1 cellular context compared by ENCODE assay signal in the genomic region with DNA sequence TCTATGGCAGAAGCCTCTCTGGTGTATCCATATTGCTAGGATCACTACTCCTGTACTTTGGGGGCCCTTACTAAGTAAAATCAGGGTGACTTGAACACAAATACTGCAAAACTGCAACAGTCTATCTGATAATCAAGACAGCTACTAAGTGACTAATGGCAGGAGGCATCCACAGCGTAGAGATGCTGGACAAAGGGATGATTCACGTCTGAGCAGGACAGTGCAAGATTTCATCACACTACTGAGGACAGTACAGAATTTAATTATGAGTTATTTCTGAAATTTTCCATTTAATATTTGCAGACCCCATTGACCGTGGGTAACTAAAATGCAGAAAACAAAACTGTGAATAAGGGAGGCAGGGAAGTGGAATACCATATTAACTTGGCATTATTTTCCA.
TF ChIP-seq lines count a peak whose summit lies in the region.

No MANE protein-coding gene starts in this region.

TF ChIP-seq in SK-N-SH, 30 proteins besides CTCF, POLR2A, EP300 and RAD21 (continued from another document):
- TF ChIP-seq, protein P1, sequence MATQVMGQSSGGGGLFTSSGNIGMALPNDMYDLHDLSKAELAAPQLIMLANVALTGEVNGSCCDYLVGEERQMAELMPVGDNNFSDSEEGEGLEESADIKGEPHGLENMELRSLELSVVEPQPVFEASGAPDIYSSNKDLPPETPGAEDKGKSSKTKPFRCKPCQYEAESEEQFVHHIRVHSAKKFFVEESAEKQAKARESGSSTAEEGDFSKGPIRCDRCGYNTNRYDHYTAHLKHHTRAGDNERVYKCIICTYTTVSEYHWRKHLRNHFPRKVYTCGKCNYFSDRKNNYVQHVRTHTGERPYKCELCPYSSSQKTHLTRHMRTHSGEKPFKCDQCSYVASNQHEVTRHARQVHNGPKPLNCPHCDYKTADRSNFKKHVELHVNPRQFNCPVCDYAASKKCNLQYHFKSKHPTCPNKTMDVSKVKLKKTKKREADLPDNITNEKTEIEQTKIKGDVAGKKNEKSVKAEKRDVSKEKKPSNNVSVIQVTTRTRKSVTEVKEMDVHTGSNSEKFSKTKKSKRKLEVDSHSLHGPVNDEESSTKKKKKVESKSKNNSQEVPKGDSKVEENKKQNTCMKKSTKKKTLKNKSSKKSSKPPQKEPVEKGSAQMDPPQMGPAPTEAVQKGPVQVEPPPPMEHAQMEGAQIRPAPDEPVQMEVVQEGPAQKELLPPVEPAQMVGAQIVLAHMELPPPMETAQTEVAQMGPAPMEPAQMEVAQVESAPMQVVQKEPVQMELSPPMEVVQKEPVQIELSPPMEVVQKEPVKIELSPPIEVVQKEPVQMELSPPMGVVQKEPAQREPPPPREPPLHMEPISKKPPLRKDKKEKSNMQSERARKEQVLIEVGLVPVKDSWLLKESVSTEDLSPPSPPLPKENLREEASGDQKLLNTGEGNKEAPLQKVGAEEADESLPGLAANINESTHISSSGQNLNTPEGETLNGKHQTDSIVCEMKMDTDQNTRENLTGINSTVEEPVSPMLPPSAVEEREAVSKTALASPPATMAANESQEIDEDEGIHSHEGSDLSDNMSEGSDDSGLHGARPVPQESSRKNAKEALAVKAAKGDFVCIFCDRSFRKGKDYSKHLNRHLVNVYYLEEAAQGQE (IDR thresholded peaks at IDR 0.05; ENCODE audit: low read depth, low read length) = 0 out of 2 replicates have a peak, but pooled peaks have one; percentile 23
- TF ChIP-seq, protein P2, sequence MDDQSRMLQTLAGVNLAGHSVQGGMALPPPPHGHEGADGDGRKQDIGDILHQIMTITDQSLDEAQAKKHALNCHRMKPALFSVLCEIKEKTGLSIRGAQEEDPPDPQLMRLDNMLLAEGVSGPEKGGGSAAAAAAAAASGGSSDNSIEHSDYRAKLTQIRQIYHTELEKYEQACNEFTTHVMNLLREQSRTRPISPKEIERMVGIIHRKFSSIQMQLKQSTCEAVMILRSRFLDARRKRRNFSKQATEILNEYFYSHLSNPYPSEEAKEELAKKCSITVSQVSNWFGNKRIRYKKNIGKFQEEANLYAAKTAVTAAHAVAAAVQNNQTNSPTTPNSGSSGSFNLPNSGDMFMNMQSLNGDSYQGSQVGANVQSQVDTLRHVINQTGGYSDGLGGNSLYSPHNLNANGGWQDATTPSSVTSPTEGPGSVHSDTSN (IDR thresholded peaks at IDR 0.05) = peak; percentile 88
- TF ChIP-seq, protein P3, sequence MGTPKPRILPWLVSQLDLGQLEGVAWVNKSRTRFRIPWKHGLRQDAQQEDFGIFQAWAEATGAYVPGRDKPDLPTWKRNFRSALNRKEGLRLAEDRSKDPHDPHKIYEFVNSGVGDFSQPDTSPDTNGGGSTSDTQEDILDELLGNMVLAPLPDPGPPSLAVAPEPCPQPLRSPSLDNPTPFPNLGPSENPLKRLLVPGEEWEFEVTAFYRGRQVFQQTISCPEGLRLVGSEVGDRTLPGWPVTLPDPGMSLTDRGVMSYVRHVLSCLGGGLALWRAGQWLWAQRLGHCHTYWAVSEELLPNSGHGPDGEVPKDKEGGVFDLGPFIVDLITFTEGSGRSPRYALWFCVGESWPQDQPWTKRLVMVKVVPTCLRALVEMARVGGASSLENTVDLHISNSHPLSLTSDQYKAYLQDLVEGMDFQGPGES (IDR thresholded peaks at IDR 0.05; ENCODE audit: low read depth, low read length) = no peak
- no peak for TF ChIP-seq GABPA (IDR thresholded peaks at IDR 0.05; ENCODE audit: low read depth)
- TF ChIP-seq, protein P4, sequence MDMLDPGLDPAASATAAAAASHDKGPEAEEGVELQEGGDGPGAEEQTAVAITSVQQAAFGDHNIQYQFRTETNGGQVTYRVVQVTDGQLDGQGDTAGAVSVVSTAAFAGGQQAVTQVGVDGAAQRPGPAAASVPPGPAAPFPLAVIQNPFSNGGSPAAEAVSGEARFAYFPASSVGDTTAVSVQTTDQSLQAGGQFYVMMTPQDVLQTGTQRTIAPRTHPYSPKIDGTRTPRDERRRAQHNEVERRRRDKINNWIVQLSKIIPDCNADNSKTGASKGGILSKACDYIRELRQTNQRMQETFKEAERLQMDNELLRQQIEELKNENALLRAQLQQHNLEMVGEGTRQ (IDR thresholded peaks at IDR 0.05; ENCODE audit: borderline replicate concordance, low read depth, low read length) = no peak
- TF ChIP-seq, protein P5, sequence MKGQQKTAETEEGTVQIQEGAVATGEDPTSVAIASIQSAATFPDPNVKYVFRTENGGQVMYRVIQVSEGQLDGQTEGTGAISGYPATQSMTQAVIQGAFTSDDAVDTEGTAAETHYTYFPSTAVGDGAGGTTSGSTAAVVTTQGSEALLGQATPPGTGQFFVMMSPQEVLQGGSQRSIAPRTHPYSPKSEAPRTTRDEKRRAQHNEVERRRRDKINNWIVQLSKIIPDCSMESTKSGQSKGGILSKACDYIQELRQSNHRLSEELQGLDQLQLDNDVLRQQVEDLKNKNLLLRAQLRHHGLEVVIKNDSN (IDR thresholded peaks at IDR 0.05; ENCODE audit: borderline replicate concordance, low read depth) = no peak
- TF ChIP-seq SMC3 (IDR thresholded peaks at IDR 0.05; ENCODE audit: low read depth, low read length) = no peak
- no peak for TF ChIP-seq SIN3A (IDR thresholded peaks at IDR 0.05; ENCODE audit: borderline replicate concordance, low read depth, low read length)
- no peak for TF ChIP-seq FOXM1 (IDR thresholded peaks at IDR 0.05; ENCODE audit: low read depth)
- no peak for TF ChIP-seq CHD2 (IDR thresholded peaks at IDR 0.05; ENCODE audit: low read length, partially characterized antibody)
- no peak for TF ChIP-seq YY1 (IDR thresholded peaks at IDR 0.05; ENCODE audit: low read depth)
- no peak for TF ChIP-seq RFX5 (IDR thresholded peaks at IDR 0.05; ENCODE audit: low read length)
- TF ChIP-seq JUND (IDR thresholded peaks at IDR 0.05) = peak; percentile 90
- no peak for TF ChIP-seq TAF1 (IDR thresholded peaks at IDR 0.05; ENCODE audit: borderline replicate concordance, low read depth, low read length)
